1 cellular context compared by ENCODE assay signal in the genomic region with DNA sequence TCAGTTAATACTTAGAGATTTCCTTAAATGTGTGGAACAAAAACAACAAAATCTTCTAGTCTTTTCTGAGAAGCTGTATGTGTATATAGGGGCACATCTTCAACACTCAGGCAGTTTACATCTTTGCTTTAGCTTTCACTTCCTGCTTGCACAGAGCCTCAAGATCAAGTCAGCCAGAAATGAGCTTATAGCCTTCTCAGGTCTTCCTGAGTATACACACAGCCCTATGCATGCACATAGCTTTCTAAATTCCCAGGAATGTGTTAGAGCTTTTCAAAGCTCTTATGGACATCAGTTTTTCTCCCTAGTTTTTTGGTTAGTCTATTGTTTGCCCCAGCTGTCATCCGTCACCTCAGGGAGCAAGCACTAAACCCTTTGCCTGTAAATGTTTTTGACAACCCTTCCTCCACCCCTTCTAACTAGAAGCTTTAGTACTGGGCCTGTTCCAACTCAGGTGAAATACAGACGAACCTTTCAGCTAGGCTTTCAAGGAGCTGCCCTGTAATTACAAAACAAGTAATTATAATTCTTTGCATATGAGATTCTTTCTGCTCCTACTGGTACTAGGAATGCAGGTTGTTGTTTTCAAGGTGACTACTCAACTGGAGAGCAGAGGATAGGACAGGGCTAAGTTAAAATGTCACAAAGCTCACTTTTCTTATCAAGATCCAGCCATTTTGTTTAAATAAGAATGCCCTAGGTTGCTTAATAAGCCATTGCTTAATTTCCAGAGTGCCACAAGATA.
TF ChIP-seq lines count a peak whose summit lies in the region.

No MANE protein-coding gene starts in this region.

TF ChIP-seq in SK-N-SH, 30 proteins besides CTCF, POLR2A, EP300 and RAD21 (continued from another document):
- TF ChIP-seq, protein P1, sequence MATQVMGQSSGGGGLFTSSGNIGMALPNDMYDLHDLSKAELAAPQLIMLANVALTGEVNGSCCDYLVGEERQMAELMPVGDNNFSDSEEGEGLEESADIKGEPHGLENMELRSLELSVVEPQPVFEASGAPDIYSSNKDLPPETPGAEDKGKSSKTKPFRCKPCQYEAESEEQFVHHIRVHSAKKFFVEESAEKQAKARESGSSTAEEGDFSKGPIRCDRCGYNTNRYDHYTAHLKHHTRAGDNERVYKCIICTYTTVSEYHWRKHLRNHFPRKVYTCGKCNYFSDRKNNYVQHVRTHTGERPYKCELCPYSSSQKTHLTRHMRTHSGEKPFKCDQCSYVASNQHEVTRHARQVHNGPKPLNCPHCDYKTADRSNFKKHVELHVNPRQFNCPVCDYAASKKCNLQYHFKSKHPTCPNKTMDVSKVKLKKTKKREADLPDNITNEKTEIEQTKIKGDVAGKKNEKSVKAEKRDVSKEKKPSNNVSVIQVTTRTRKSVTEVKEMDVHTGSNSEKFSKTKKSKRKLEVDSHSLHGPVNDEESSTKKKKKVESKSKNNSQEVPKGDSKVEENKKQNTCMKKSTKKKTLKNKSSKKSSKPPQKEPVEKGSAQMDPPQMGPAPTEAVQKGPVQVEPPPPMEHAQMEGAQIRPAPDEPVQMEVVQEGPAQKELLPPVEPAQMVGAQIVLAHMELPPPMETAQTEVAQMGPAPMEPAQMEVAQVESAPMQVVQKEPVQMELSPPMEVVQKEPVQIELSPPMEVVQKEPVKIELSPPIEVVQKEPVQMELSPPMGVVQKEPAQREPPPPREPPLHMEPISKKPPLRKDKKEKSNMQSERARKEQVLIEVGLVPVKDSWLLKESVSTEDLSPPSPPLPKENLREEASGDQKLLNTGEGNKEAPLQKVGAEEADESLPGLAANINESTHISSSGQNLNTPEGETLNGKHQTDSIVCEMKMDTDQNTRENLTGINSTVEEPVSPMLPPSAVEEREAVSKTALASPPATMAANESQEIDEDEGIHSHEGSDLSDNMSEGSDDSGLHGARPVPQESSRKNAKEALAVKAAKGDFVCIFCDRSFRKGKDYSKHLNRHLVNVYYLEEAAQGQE (IDR thresholded peaks at IDR 0.05; ENCODE audit: low read depth, low read length): no peak
- TF ChIP-seq, protein P2, sequence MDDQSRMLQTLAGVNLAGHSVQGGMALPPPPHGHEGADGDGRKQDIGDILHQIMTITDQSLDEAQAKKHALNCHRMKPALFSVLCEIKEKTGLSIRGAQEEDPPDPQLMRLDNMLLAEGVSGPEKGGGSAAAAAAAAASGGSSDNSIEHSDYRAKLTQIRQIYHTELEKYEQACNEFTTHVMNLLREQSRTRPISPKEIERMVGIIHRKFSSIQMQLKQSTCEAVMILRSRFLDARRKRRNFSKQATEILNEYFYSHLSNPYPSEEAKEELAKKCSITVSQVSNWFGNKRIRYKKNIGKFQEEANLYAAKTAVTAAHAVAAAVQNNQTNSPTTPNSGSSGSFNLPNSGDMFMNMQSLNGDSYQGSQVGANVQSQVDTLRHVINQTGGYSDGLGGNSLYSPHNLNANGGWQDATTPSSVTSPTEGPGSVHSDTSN (IDR thresholded peaks at IDR 0.05): no peak
- TF ChIP-seq ELF1 (IDR thresholded peaks at IDR 0.05) (no peak), TAF1 (IDR thresholded peaks at IDR 0.05; ENCODE audit: borderline replicate concordance, low read depth, low read length) (no peak), MXI1 (IDR thresholded peaks at IDR 0.05; ENCODE audit: low read depth, low read length) (no peak), MEF2A (IDR thresholded peaks at IDR 0.05; ENCODE audit: borderline replicate concordance, low read depth) (no peak), SIN3A (IDR thresholded peaks at IDR 0.05; ENCODE audit: borderline replicate concordance, low read depth, low read length) (no peak), RCOR1 (IDR thresholded peaks at IDR 0.05; ENCODE audit: low read length) (no peak)
- TF ChIP-seq, protein P3, sequence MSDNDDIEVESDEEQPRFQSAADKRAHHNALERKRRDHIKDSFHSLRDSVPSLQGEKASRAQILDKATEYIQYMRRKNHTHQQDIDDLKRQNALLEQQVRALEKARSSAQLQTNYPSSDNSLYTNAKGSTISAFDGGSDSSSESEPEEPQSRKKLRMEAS (IDR thresholded peaks at IDR 0.05; ENCODE audit: low read depth): no peak
